In the genomic region with DNA sequence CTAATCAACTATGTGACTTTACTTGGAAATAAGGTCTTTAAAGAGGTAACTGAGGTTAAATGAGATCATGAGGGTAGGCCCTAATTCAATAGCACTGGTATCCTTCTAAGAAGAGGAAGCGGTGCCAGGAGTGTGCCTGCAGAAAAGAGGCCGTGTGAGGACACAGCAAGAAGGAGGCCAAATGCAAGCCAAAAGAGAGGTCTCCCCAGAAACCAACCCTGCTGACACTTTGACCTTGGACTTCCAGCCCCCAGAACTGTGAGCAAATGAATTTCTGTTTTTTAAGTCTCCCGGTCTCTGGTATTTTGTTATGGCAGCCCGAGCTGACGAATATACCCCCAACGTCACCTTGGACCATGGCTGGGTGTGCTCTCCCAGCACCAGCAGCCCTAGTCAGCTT, we compare ENCODE assay signal across 26 cellular contexts.
"Had no signal": no experiment of that assay in that cellular context is flagged by ENCODE, and none has a peak within 500 bp of the region (broad histone marks: within the 10 kb centered on the region; RNA-seq: fewer than 3 reads in every experiment).

No MANE protein-coding gene starts in this region.

- H3K4me2 ChIP-seq: hepatocyte had no signal

- FAIRE-seq: endometrium, frontal cortex, kidney had no signal

- H3K4me3 ChIP-seq: colonic mucosa, gastroesophageal sphincter, heart left ventricle, hepatocyte, left ventricle myocardium inferior, lower lobe of right lung had no signal

- H3K4me1 ChIP-seq: colonic mucosa, gastroesophageal sphincter, left ventricle myocardium inferior, lower lobe of right lung had no signal

- H3K36me3 ChIP-seq: colonic mucosa, gastroesophageal sphincter, heart left ventricle, left ventricle myocardium inferior, lower lobe of right lung had no signal

- H3K27me3 ChIP-seq: colonic mucosa, foreskin keratinocyte, gastroesophageal sphincter, heart left ventricle, hepatocyte had no signal

- H3K27ac ChIP-seq: colonic mucosa, epithelial cell of prostate, foreskin keratinocyte, gastroesophageal sphincter, heart left ventricle, hepatocyte, left ventricle myocardium inferior, lower lobe of right lung had no signal

- DNase-seq: colonic mucosa; cortex of kidney; effector CD8-positive, alpha-beta T cell; effector memory CD8-positive, alpha-beta T cell; endodermal cell; erythroblast; foreskin keratinocyte; heart left ventricle; hypothalamus; immature natural killer cell; islet precursor cell; kidney; kidney glomerular epithelial cell; left colon; left ventricle myocardium inferior; lower lobe of right lung; mesendoderm; midbrain; naive thymus-derived CD4-positive, alpha-beta T cell had no signal

- ATAC-seq: effector memory CD8-positive, alpha-beta T cell; esophagus mucosa; foreskin keratinocyte; gastroesophageal sphincter; heart left ventricle; left colon; left lobe of liver; lower lobe of right lung; naive thymus-derived CD4-positive, alpha-beta T cell had no signal

- H3K9me3 ChIP-seq: colonic mucosa, gastroesophageal sphincter, heart left ventricle, lower lobe of right lung had no signal

- H2AFZ ChIP-seq: hepatocyte had no signal
